In genomic region chr15:68278345-68279217, GRCh38 we compare ENCODE assay signal across 1 cellular context.
A peak's percentile ranks its signal among the peaks of the same experiment; 100 is the strongest.
TF ChIP-seq lines count a peak whose summit lies in the region.

No MANE protein-coding gene starts in this region.

TF ChIP-seq in HEK293, 187 proteins besides CTCF, POLR2A, EP300 and RAD21 (continued from another document and continues in another):
- TF ChIP-seq, protein P1, sequence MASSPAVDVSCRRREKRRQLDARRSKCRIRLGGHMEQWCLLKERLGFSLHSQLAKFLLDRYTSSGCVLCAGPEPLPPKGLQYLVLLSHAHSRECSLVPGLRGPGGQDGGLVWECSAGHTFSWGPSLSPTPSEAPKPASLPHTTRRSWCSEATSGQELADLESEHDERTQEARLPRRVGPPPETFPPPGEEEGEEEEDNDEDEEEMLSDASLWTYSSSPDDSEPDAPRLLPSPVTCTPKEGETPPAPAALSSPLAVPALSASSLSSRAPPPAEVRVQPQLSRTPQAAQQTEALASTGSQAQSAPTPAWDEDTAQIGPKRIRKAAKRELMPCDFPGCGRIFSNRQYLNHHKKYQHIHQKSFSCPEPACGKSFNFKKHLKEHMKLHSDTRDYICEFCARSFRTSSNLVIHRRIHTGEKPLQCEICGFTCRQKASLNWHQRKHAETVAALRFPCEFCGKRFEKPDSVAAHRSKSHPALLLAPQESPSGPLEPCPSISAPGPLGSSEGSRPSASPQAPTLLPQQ (tag by site-specific recombination; IDR thresholded peaks at IDR 0.05): peak; percentile 94
- TF ChIP-seq SP3 (tag by site-specific recombination; IDR thresholded peaks at IDR 0.05) (peak; percentile 90), ZNF114 (tag by site-specific recombination; IDR thresholded peaks at IDR 0.05) (no peak), ZNF292 (tag by site-specific recombination; IDR thresholded peaks at IDR 0.05; ENCODE audit: borderline replicate concordance, low read depth) (no peak), ZNF335 (tag by site-specific recombination; conservative IDR thresholded peaks at IDR 0.05) (peak; percentile 59), IKZF3 (tag by site-specific recombination; IDR thresholded peaks at IDR 0.05) (peak; percentile 61; the same call in 1 of the 2 replicates), ZNF555 (tag by site-specific recombination; conservative IDR thresholded peaks at IDR 0.05) (no peak), ZNF701 (tag by site-specific recombination; IDR thresholded peaks at IDR 0.05) (no peak), SP2 (tag by site-specific recombination; IDR thresholded peaks at IDR 0.05) (peak; percentile 78), FEZF1 (tag by site-specific recombination; IDR thresholded peaks at IDR 0.05) (no peak), ZXDB (tag by site-specific recombination; IDR thresholded peaks at IDR 0.05) (peak; percentile 84; the same call in 1 of the 2 replicates), ZBTB7A (tag by site-specific recombination; IDR thresholded peaks at IDR 0.05; ENCODE audit: low read depth) (peak; percentile 58; the same call in 1 of the 2 replicates), ZFP37 (tag by site-specific recombination; IDR thresholded peaks at IDR 0.05) (peak; percentile 89), ZBTB8A (tag by site-specific recombination; IDR thresholded peaks at IDR 0.05) (peak; percentile 4; the same call in 1 of the 2 replicates), ZNF112 (tag by site-specific recombination; IDR thresholded peaks at IDR 0.05) (no peak), SCRT2 (tag by site-specific recombination; IDR thresholded peaks at IDR 0.05) (peak; percentile 42), PRDM6 (tag by site-specific recombination; IDR thresholded peaks at IDR 0.05) (peak; percentile 76), ZNF600 (tag by site-specific recombination; IDR thresholded peaks at IDR 0.05) (peak; percentile 98), ZNF26 (tag by site-specific recombination; IDR thresholded peaks at IDR 0.05) (no peak), ZNF184 (tag by site-specific recombination; IDR thresholded peaks at IDR 0.05) (peak; percentile 24; the same call in 1 of the 2 replicates), KLF7 (tag by site-specific recombination; IDR thresholded peaks at IDR 0.05; ENCODE audit: borderline replicate concordance) (peak; percentile 82; the same call in 1 of the 2 replicates), PBX3 (CRISPR knock-in tag; IDR thresholded peaks at IDR 0.05) (no peak; the same call in 1 of the 2 replicates), ZSCAN23 (tag by site-specific recombination; IDR thresholded peaks at IDR 0.05) (peak; percentile 16; the same call in 1 of the 2 replicates), ZNF423 (tag by site-specific recombination; IDR thresholded peaks at IDR 0.05) (no peak), ZIC2 (tag by site-specific recombination; IDR thresholded peaks at IDR 0.05) (no peak; the same call in 1 of the 2 replicates), MZF1 (tag by site-specific recombination; IDR thresholded peaks at IDR 0.05; ENCODE audit: borderline replicate concordance) (peak; percentile 62), ZNF133 (tag by site-specific recombination; IDR thresholded peaks at IDR 0.05) (peak; percentile 56), ZFP3 (tag by site-specific recombination; IDR thresholded peaks at IDR 0.05; ENCODE audit: low read depth) (peak; percentile 27; the same call in 1 of the 2 replicates), HOXA7 (CRISPR knock-in tag; IDR thresholded peaks at IDR 0.05; ENCODE audit: borderline replicate concordance) (no peak), KLF9 (tag by site-specific recombination; IDR thresholded peaks at IDR 0.05; ENCODE audit: low read depth) (peak; percentile 71; the same call in 1 of the 2 replicates), ZNF792 (tag by site-specific recombination; IDR thresholded peaks at IDR 0.05) (peak; percentile 67; the same call in 1 of the 2 replicates), ZNF580 (tag by site-specific recombination; IDR thresholded peaks at IDR 0.05) (peak; percentile 93), SCRT1 (tag by site-specific recombination; IDR thresholded peaks at IDR 0.05; ENCODE audit: borderline replicate concordance) (peak; percentile 76), GLI2 (tag by site-specific recombination; IDR thresholded peaks at IDR 0.05; ENCODE audit: borderline replicate concordance, low read depth) (no peak), ZSCAN16 (tag by site-specific recombination; IDR thresholded peaks at IDR 0.05) (no peak), ZNF629 (tag by site-specific recombination; IDR thresholded peaks at IDR 0.05) (peak; percentile 77), ZNF366 (tag by site-specific recombination; conservative IDR thresholded peaks at IDR 0.05) (peak; percentile 83), BCL11A (tag by site-specific recombination; IDR thresholded peaks at IDR 0.05; ENCODE audit: low read depth) (peak; percentile 59; the same call in 1 of the 2 replicates), PRDM2 (tag by site-specific recombination; IDR thresholded peaks at IDR 0.05; ENCODE audit: borderline replicate concordance) (no peak; the same call in 1 of the 2 replicates)
- TF ChIP-seq, protein P2, sequence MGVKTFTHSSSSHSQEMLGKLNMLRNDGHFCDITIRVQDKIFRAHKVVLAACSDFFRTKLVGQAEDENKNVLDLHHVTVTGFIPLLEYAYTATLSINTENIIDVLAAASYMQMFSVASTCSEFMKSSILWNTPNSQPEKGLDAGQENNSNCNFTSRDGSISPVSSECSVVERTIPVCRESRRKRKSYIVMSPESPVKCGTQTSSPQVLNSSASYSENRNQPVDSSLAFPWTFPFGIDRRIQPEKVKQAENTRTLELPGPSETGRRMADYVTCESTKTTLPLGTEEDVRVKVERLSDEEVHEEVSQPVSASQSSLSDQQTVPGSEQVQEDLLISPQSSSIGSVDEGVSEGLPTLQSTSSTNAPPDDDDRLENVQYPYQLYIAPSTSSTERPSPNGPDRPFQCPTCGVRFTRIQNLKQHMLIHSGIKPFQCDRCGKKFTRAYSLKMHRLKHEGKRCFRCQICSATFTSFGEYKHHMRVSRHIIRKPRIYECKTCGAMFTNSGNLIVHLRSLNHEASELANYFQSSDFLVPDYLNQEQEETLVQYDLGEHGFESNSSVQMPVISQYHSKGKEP (tag by site-specific recombination; IDR thresholded peaks at IDR 0.05): peak; percentile 53; the same call in 1 of the 2 replicates
- TF ChIP-seq, protein P3, sequence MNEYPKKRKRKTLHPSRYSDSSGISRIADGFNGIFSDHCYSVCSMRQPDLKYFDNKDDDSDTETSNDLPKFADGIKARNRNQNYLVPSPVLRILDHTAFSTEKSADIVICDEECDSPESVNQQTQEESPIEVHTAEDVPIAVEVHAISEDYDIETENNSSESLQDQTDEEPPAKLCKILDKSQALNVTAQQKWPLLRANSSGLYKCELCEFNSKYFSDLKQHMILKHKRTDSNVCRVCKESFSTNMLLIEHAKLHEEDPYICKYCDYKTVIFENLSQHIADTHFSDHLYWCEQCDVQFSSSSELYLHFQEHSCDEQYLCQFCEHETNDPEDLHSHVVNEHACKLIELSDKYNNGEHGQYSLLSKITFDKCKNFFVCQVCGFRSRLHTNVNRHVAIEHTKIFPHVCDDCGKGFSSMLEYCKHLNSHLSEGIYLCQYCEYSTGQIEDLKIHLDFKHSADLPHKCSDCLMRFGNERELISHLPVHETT (tag by site-specific recombination; IDR thresholded peaks at IDR 0.05): peak; percentile 83
- TF ChIP-seq, protein P4, sequence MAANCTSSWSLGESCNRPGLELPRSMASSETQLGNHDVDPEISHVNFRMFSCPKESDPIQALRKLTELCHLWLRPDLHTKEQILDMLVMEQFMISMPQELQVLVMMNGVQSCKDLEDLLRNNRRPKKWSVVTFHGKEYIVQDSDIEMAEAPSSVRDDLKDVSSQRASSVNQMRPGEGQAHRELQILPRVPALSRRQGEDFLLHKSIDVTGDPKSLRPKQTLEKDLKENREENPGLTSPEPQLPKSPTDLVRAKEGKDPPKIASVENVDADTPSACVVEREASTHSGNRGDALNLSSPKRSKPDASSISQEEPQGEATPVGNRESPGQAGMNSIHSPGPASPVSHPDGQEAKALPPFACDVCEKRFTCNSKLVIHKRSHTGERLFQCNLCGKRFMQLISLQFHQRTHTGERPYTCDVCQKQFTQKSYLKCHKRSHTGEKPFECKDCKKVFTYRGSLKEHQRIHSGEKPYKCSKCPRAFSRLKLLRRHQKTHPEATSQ (tag by site-specific recombination; IDR thresholded peaks at IDR 0.05): 0 out of 2 replicates have a peak, but pooled peaks have one; percentile 54
- TF ChIP-seq, protein P5, sequence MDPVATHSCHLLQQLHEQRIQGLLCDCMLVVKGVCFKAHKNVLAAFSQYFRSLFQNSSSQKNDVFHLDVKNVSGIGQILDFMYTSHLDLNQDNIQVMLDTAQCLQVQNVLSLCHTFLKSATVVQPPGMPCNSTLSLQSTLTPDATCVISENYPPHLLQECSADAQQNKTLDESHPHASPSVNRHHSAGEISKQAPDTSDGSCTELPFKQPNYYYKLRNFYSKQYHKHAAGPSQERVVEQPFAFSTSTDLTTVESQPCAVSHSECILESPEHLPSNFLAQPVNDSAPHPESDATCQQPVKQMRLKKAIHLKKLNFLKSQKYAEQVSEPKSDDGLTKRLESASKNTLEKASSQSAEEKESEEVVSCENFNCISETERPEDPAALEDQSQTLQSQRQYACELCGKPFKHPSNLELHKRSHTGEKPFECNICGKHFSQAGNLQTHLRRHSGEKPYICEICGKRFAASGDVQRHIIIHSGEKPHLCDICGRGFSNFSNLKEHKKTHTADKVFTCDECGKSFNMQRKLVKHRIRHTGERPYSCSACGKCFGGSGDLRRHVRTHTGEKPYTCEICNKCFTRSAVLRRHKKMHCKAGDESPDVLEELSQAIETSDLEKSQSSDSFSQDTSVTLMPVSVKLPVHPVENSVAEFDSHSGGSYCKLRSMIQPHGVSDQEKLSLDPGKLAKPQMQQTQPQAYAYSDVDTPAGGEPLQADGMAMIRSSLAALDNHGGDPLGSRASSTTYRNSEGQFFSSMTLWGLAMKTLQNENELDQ (tag by site-specific recombination; IDR thresholded peaks at IDR 0.05; ENCODE audit: low read depth): no peak
